1 cellular context compared by ENCODE assay signal in genomic region chr16:89490386-89491237, GRCh38.
A peak's percentile ranks its signal among the peaks of the same experiment; 100 is the strongest.
TF ChIP-seq lines count a peak whose summit lies in the region.

Gene ANKRD11 (minus strand): TSS chr16:89490561. CDS start chr16:89317019, 173,542 bp downstream.

TF ChIP-seq in HEK293, 187 proteins besides CTCF, POLR2A, EP300 and RAD21 (continued from another document):
- TF ChIP-seq ZNF510 (tag by site-specific recombination; IDR thresholded peaks at IDR 0.05; ENCODE audit: insufficient replicate concordance) (no peak), ZNF394 (tag by site-specific recombination; IDR thresholded peaks at IDR 0.05; ENCODE audit: borderline replicate concordance) (peak; percentile 47; the same call in 1 of the 2 replicates), ZNF692 (tag by site-specific recombination; IDR thresholded peaks at IDR 0.05) (peak; percentile 44; the same call in 1 of the 2 replicates), ZBTB26 (tag by site-specific recombination; optimal IDR thresholded peaks at IDR 0.05) (peak; percentile 80), SP2 (tag by site-specific recombination; IDR thresholded peaks at IDR 0.05) (peak; percentile 98), ZNF449 (tag by site-specific recombination; IDR thresholded peaks at IDR 0.05) (no peak), ZBTB6 (tag by site-specific recombination; IDR thresholded peaks at IDR 0.05) (peak; percentile 94), ZNF596 (tag by site-specific recombination; IDR thresholded peaks at IDR 0.05) (no peak), KLF8 (tag by site-specific recombination; IDR thresholded peaks at IDR 0.05) (peak; percentile 37; the same call in 1 of the 2 replicates), ZNF623 (tag by site-specific recombination; IDR thresholded peaks at IDR 0.05) (no peak), ZNF518A (tag by site-specific recombination; conservative IDR thresholded peaks at IDR 0.05; ENCODE audit: low read depth) (0 out of 2 replicates have a peak, but pooled peaks have one; percentile 15), YY2 (tag by site-specific recombination; IDR thresholded peaks at IDR 0.05) (0 out of 2 replicates have a peak, but pooled peaks have one; percentile 7), GLIS1 (tag by site-specific recombination; IDR thresholded peaks at IDR 0.05) (no peak), ZNF777 (tag by site-specific recombination; IDR thresholded peaks at IDR 0.05; ENCODE audit: borderline replicate concordance) (peak; percentile 95), ZFP69B (tag by site-specific recombination; IDR thresholded peaks at IDR 0.05) (no peak), SP3 (tag by site-specific recombination; IDR thresholded peaks at IDR 0.05) (peak; percentile 91), ZNF660 (tag by site-specific recombination; IDR thresholded peaks at IDR 0.05) (peak; percentile 24; the same call in 1 of the 2 replicates), ZBTB17 (tag by site-specific recombination; IDR thresholded peaks at IDR 0.05) (peak; percentile 81), SETDB1 (IDR thresholded peaks at IDR 0.05; ENCODE audit: insufficient read length, low read length) (no peak), ZNF202 (tag by site-specific recombination; IDR thresholded peaks at IDR 0.05; ENCODE audit: borderline replicate concordance) (no peak), ZNF843 (tag by site-specific recombination; IDR thresholded peaks at IDR 0.05) (peak; percentile 56), MEIS1 (CRISPR knock-in tag; IDR thresholded peaks at IDR 0.05; ENCODE audit: borderline replicate concordance) (no peak), ZNF2 (tag by site-specific recombination; IDR thresholded peaks at IDR 0.05) (0 out of 2 replicates have a peak, but pooled peaks have one; percentile 27), ZNF561 (tag by site-specific recombination; IDR thresholded peaks at IDR 0.05; ENCODE audit: borderline replicate concordance) (peak; percentile 35; the same call in 1 of the 2 replicates), FEZF1 (tag by site-specific recombination; IDR thresholded peaks at IDR 0.05) (peak; percentile 11; the same call in 1 of the 2 replicates), ZNF341 (tag by site-specific recombination; IDR thresholded peaks at IDR 0.05; ENCODE audit: low read depth) (no peak), ZSCAN18 (tag by site-specific recombination; IDR thresholded peaks at IDR 0.05) (no peak), KLF17 (tag by site-specific recombination; IDR thresholded peaks at IDR 0.05) (peak; percentile 48; the same call in 1 of the 2 replicates), ZNF600 (tag by site-specific recombination; IDR thresholded peaks at IDR 0.05) (0 out of 2 replicates have a peak, but pooled peaks have one; percentile 22), ZBTB8A (tag by site-specific recombination; IDR thresholded peaks at IDR 0.05) (peak; percentile 64; the same call in 1 of the 2 replicates), ZXDB (tag by site-specific recombination; IDR thresholded peaks at IDR 0.05) (peak; percentile 100), ZNF138 (tag by site-specific recombination; IDR thresholded peaks at IDR 0.05; ENCODE audit: borderline replicate concordance) (no peak), SCRT2 (tag by site-specific recombination; IDR thresholded peaks at IDR 0.05) (peak; percentile 47), PBX3 (CRISPR knock-in tag; IDR thresholded peaks at IDR 0.05) (peak; percentile 95; the same call in 1 of the 2 replicates), ZBTB20 (tag by site-specific recombination; IDR thresholded peaks at IDR 0.05) (peak; percentile 59; the same call in 1 of the 2 replicates), ZNF585B (tag by site-specific recombination; IDR thresholded peaks at IDR 0.05) (peak; percentile 62), ZNF366 (tag by site-specific recombination; conservative IDR thresholded peaks at IDR 0.05) (peak; percentile 86)
